In the genomic region with DNA sequence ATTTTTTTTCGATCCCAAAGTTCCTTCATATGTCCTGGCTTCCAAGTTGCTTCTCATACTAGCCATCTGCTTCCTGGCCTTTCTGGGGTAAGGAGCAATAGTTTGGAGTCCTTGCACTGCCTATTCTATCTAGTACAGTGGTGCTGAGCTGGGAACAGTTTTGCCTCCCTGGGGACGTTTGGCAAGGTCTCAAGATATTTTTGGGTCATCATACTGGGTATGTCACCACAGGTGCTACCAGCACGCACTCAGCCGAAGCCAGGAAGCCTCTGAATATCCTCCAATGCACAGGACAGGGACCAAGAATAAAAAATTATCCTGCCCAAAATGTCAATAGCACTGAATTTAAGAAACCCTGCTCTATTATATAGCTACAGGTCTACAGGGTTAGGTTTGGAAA, we compare ENCODE assay signal across 23 cellular contexts. TPM values are rescaled to one million over a fixed set of nuclear protein-coding genes. Genes with fewer than 3 reads are reported as not detected.
DNase-seq lines count a peak whose midpoint lies in the region; ATAC-seq, FAIRE-seq and TF ChIP-seq lines count a peak whose summit lies in the region.
"Had no signal": no experiment of that assay in that cellular context is flagged by ENCODE, and none has a peak within 500 bp of the region (broad histone marks: within the 10 kb centered on the region; RNA-seq: fewer than 3 reads in every experiment).

No MANE protein-coding gene starts in this region.

- DNase-seq in astrocyte (ENCODE audit: low read depth) (no peak), erythroblast (lab: John Stamatoyannopoulos, UW) (no peak), caudate nucleus (lab: John Stamatoyannopoulos, UW) (no peak), pancreas (no peak), putamen (ENCODE audit: low spot score) (no peak)
- DNase-seq: activated CD4-positive, alpha-beta T cell treated with anti-CD3 and anti-CD28 coated beads, Interleukin-2, amount 50 U/mL, for 48 hours; activated T-cell treated with anti-CD3 and anti-CD28 coated beads, Interleukin-2, amount 50 U/mL, for 4 hours; COR-L47; EL; left lung; NCI-H748 treated with DMSO at 0.1 percent for 48 hours; occipital lobe; right lobe of liver had no signal

- no peak overlapping the region for H3K4me3 ChIP-seq in astrocyte (ENCODE audit: insufficient read depth, low read depth, low read length)
- no peak overlapping the region for H3K4me3 ChIP-seq in pancreas
- H3K4me3 ChIP-seq: left lung, right lobe of liver had no signal

- H3K4me1 ChIP-seq in astrocyte (ENCODE audit: insufficient read depth, low read length) (no peaks in the 10 kb centered on the region), pancreas (no peaks in the 10 kb centered on the region)
- H3K4me1 ChIP-seq: left lung, right lobe of liver had no signal

- no peak overlapping the region for H3K27ac ChIP-seq in astrocyte (ENCODE audit: low read depth, low read length)
- no peak overlapping the region for H3K27ac ChIP-seq in caudate nucleus (ENCODE audit: low read depth, low read length)
- no peak overlapping the region for H3K27ac ChIP-seq in pancreas
- H3K27ac ChIP-seq: left lung, right lobe of liver had no signal

- no peaks in the 10 kb centered on the region for H3K4me1 Mint-ChIP-seq in astrocyte (ENCODE audit: low read depth, unreplicated experiment)
- H3K4me1 Mint-ChIP-seq: brain had no signal

- H3K4me2 ChIP-seq in astrocyte (ENCODE audit: low read length) = no peak overlapping the region

- H3K27me3 Mint-ChIP-seq in astrocyte (ENCODE audit: low read depth, unreplicated experiment) = no peaks in the 10 kb centered on the region
- H3K27me3 Mint-ChIP-seq: activated naive CD4-positive, alpha-beta T cell treated with anti-CD3 and anti-CD28 coated beads, Interleukin-2, amount 50 U/mL, for 24 hours; brain; dendritic cell treated with granulocyte-macrophage colony-stimulating factor and Interleukin-4, amounts not matched to agents 40 ng/mL and 50 ng/mL, for 4 days; IgD-negative memory B cell had no signal

- H3K4me3 Mint-ChIP-seq in astrocyte (ENCODE audit: unreplicated experiment) = no peak overlapping the region
- H3K4me3 Mint-ChIP-seq: activated naive CD4-positive, alpha-beta T cell treated with anti-CD3 and anti-CD28 coated beads, Interleukin-2, amount 50 U/mL, for 24 hours; activated T-cell treated with anti-CD3 and anti-CD28 coated beads, Interleukin-2, amount 50 U/mL, for 4 hours; brain; dendritic cell treated with granulocyte-macrophage colony-stimulating factor and Interleukin-4, amounts not matched to agents 40 ng/mL and 50 ng/mL, for 4 days had no signal

- no peaks in the 10 kb centered on the region for H3K36me3 Mint-ChIP-seq in astrocyte (ENCODE audit: low read depth, unreplicated experiment)

- H3K9me3 ChIP-seq in astrocyte (ENCODE audit: insufficient read depth, low read depth, low read length) (no peaks in the 10 kb centered on the region), pancreas (no peaks in the 10 kb centered on the region)
- H3K9me3 ChIP-seq: left lung, right lobe of liver had no signal

- no peak for TF ChIP-seq POLR2A in erythroblast (IDR thresholded peaks at IDR 0.05; ENCODE audit: low read length)

- ATAC-seq in GM18517 (IDR thresholded peaks at IDR 0.05; ENCODE audit: unreplicated experiment) (peak; percentile 58), GM21381 (IDR thresholded peaks at IDR 0.05; ENCODE audit: unreplicated experiment) (peak; percentile 51), HG03095 (IDR thresholded peaks at IDR 0.05; ENCODE audit: unreplicated experiment) (peak; percentile 59), pancreas (no peak)
- ATAC-seq: activated T-cell treated with anti-CD3 and anti-CD28 coated beads, Interleukin-2, amount 50 U/mL, for 4 hours; left lung; Panc1; right lobe of liver; SK-N-SH treated with all-trans-retinoic acid at 6 μM for 48 hours had no signal

- intact Hi-C loops in pancreas (cut with DNase I) = no loop called here

- peak; percentile 54 for FAIRE-seq in astrocyte (lab: Jason Lieb, UNC)
- FAIRE-seq in pancreas (lab: Jason Lieb, UNC) = no peak
- FAIRE-seq: GM12892 had no signal

- no peaks in the 10 kb centered on the region for H3K9me3 Mint-ChIP-seq in astrocyte (ENCODE audit: unreplicated experiment)
- H3K9me3 Mint-ChIP-seq: activated naive CD4-positive, alpha-beta T cell treated with anti-CD3 and anti-CD28 coated beads, Interleukin-2, amount 50 U/mL, for 24 hours; activated T-cell treated with anti-CD3 and anti-CD28 coated beads, Interleukin-2, amount 50 U/mL, for 4 hours; dendritic cell treated with granulocyte-macrophage colony-stimulating factor and Interleukin-4, amounts not matched to agents 40 ng/mL and 50 ng/mL, for 4 days; IgD-negative memory B cell had no signal

- no peak overlapping the region for H3K9ac ChIP-seq in astrocyte (ENCODE audit: low read length)

- H3K36me3 ChIP-seq in astrocyte (ENCODE audit: insufficient read depth, low read length) (no peaks in the 10 kb centered on the region), pancreas (no peaks in the 10 kb centered on the region)
- H3K36me3 ChIP-seq: left lung, right lobe of liver had no signal

- H3K27ac Mint-ChIP-seq in astrocyte (ENCODE audit: unreplicated experiment) = no peak overlapping the region
- H3K27ac Mint-ChIP-seq: activated naive CD4-positive, alpha-beta T cell treated with anti-CD3 and anti-CD28 coated beads, Interleukin-2, amount 50 U/mL, for 24 hours; dendritic cell treated with granulocyte-macrophage colony-stimulating factor and Interleukin-4, amounts not matched to agents 40 ng/mL and 50 ng/mL, for 4 days; IgD-negative memory B cell had no signal

- no peak for TF ChIP-seq CTCF in astrocyte (IDR thresholded peaks at IDR 0.05; ENCODE audit: insufficient read depth, low read depth, low read length)
- no peak for TF ChIP-seq CTCF in pancreas (IDR thresholded peaks at IDR 0.05)

- no peaks in the 10 kb centered on the region for H4K20me1 ChIP-seq in astrocyte (ENCODE audit: insufficient read depth, low read length)

- H3K79me2 ChIP-seq in astrocyte (ENCODE audit: insufficient read depth, low read length) = no peaks in the 10 kb centered on the region

- H2AFZ ChIP-seq in astrocyte (ENCODE audit: low read depth, low read length) = no peak overlapping the region

- no peaks in the 10 kb centered on the region for H3K27me3 ChIP-seq in astrocyte (ENCODE audit: insufficient read depth, low read length)
- H3K27me3 ChIP-seq in pancreas = peaks cover 0 to 6% (median 0%) of the 10 kb centered on the region in 4 donors
- H3K27me3 ChIP-seq: left lung, right lobe of liver had no signal

- WGBS in pancreas, 2 donors = 65 to 74% methylated on average over 4 of the region's 4 CpGs

RNA-seq across cellular contexts. Expression of a gene that starts 35.4 kb away (rescaled TPM):
- total RNA-seq in astrocyte (6.3 and 8.0 TPM in 2 replicates), pancreas (1 to 10 TPM in 1 of 6 donors, under 1 TPM in 5; 0.28 to 1.3 (median 0.53) TPM)
- polyA plus RNA-seq in pancreas = 1 to 10 TPM; 1.5 to 3.5 TPM

Comparison
In these comparisons a context has a peak if more than half of its experiments do, and no peak if none do; other contexts are left out.
1. ATAC-seq: peak in GM18517 (single experiment), GM21381 (single experiment) and HG03095 (single experiment); none in pancreas (0 of 4).